In the genomic region with DNA sequence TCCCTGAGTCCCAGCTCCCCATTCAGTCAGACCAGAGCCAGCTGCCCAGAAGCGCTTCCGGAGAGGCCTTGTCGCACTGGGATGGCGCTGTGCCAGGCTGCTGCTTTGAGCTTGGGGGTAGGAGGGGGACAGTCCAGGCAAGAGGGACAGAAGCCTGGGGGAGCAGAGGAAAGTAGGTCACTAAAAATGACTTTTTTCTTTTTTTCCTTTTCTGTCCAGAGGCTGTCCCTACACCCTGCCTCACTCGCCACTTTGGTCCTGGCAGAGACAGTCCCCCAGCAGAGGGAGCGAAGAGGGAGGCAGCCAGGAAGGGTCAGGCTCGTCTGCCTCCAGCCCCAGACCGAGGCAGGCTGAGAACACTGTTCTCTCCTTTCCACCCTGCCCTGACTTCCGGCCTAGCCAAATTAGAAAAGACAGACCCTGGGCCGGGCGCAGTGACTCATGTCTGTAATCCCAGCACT, we compare ENCODE assay signal across 9 cellular contexts. TPM values are rescaled to one million over a fixed set of nuclear protein-coding genes. Genes with fewer than 3 reads are reported as not detected.
A peak's percentile ranks its signal among the peaks of the same experiment; 100 is the strongest.
DNase-seq lines count a peak whose midpoint lies in the region; ATAC-seq, FAIRE-seq and TF ChIP-seq lines count a peak whose summit lies in the region.
"Had no signal": no experiment of that assay in that cellular context is flagged by ENCODE, and none has a peak within 500 bp of the region (broad histone marks: within the 10 kb centered on the region; RNA-seq: fewer than 3 reads in every experiment).

No MANE protein-coding gene starts in this region.

- H3K4me2 ChIP-seq in HepG2 (ENCODE audit: low read depth, low read length), result no peak overlapping the region

- POLR2A ChIA-PET in HepG2 (lab: Yijun Ruan, JAX), result interaction anchor here (0.9 to 7.0 kb wide), 16 partner anchors 7 to 196 kb away, joined by 3 to 121 read pairs (median 5); a partner anchor contains a TSS
- POLR2A ChIA-PET in naive thymus-derived CD4-positive, alpha-beta T cell (lab: Charles Lee), result no interaction called here

- H3K79me2 ChIP-seq in HepG2 (ENCODE audit: insufficient read depth, low read length), result no peaks in the 10 kb centered on the region

- intact Hi-C loops in HepG2 (cut with micrococcal nuclease; ENCODE audit: unreplicated experiment), result no loop called here
- intact Hi-C loops in naive thymus-derived CD4-positive, alpha-beta T cell (cut with micrococcal nuclease), result no loop called here

- no peak for ATAC-seq in central memory CD8-positive, alpha-beta T cell (replicated peaks; ENCODE audit: extremely low read depth, poor library complexity, severe bottlenecking)
- 0 out of 3 replicates have a peak, but pooled peaks have one; percentile 4 for ATAC-seq in HepG2
- no peak for ATAC-seq in GM19463 (IDR thresholded peaks at IDR 0.05; ENCODE audit: unreplicated experiment)
- ATAC-seq in naive thymus-derived CD4-positive, alpha-beta T cell, result no peak

- H3K4me3 ChIP-seq in HUES48 (ENCODE audit: low read depth, low read length) (no peak overlapping the region), HepG2 (replicated peaks in 1 of 3; ENCODE audit: insufficient read depth in 1 of 3, low read depth in 2 of 3, low read length in 3 of 3) (no peak overlapping the region)
- H3K4me3 ChIP-seq in naive thymus-derived CD4-positive, alpha-beta T cell (ENCODE audit: low read length), result no peak overlapping the region

- no peak for TF ChIP-seq POLR2A in HepG2 (IDR thresholded peaks at IDR 0.05; ENCODE audit: insufficient read depth in 1 of 2, low read depth in 2 of 2, low read length in 2 of 2)

- 97% methylated on average over 11 of the region's 11 CpGs for WGBS in HepG2 (ENCODE audit: low lambda C conversion rate)

- no peak for TF ChIP-seq RAD21 in HepG2 (CRISPR knock-in tag; IDR thresholded peaks at IDR 0.05)

- H3K9me3 ChIP-seq in HUES48 (ENCODE audit: control insufficient read depth, insufficient read depth, low read length), result no peaks in the 10 kb centered on the region
- no peaks in the 10 kb centered on the region for H3K9me3 ChIP-seq in HepG2 (ENCODE audit: low read length)
- no peaks in the 10 kb centered on the region for H3K9me3 ChIP-seq in naive thymus-derived CD4-positive, alpha-beta T cell (ENCODE audit: control insufficient read depth in 2 of 3, low read length in 3 of 3)

- no peaks in the 10 kb centered on the region for H3K27me3 ChIP-seq in HUES48 (ENCODE audit: control insufficient read depth, insufficient read depth, low read length)
- H3K27me3 ChIP-seq in HepG2 (ENCODE audit: control insufficient read depth in 1 of 2, insufficient read depth in 2 of 2, low read length in 2 of 2), result no peaks in the 10 kb centered on the region
- H3K27me3 ChIP-seq in naive thymus-derived CD4-positive, alpha-beta T cell (ENCODE audit: control insufficient read depth in 2 of 2, insufficient read depth in 2 of 2, low read length in 2 of 2), result no peaks in the 10 kb centered on the region

- H3K36me3 ChIP-seq in HUES48 (ENCODE audit: control insufficient read depth, insufficient read depth, low read length), result no peaks in the 10 kb centered on the region
- H3K36me3 ChIP-seq in HepG2 (replicated peaks in 1 of 2; ENCODE audit: control insufficient read depth in 1 of 2, insufficient read depth in 2 of 2, low read length in 2 of 2), result no peaks in the 10 kb centered on the region; a peak in 2 of 5 replicates
- peaks cover 0 to 33% (median 0%) of the 10 kb centered on the region in 3 experiments for H3K36me3 ChIP-seq in naive thymus-derived CD4-positive, alpha-beta T cell (ENCODE audit: control insufficient read depth in 2 of 3, insufficient read depth in 3 of 3, low read length in 3 of 3)

- no TSS peak for BruUV-seq in HepG2 (replicated peaks; lab: Mats Ljungman, UMichigan)

- no peak for DNase-seq in central memory CD8-positive, alpha-beta T cell (ENCODE audit: low spot score in 2 of 2)
- DNase-seq in HepG2 (ENCODE audit: low spot score) (no peak), NCI-H1930 (lab: John Stamatoyannopoulos, UW) (no peak), NCI-H2107 treated with DMSO at 0.1 percent for 48 hours (lab: John Stamatoyannopoulos, UW; ENCODE audit: unreplicated experiment) (no peak)
- DNase-seq in naive thymus-derived CD4-positive, alpha-beta T cell, result no peak
- DNase-seq: NCI-H146 had no signal

- no peaks in the 10 kb centered on the region for H4K20me1 ChIP-seq in HepG2 (ENCODE audit: insufficient read depth, low read length)

- TF ChIP-seq EP300 in HepG2 (IDR thresholded peaks at IDR 0.05; ENCODE audit: low read depth in 2 of 2, low read length in 2 of 2), result no peak
- TF ChIP-seq EP300 in HepG2 (CRISPR knock-in tag; IDR thresholded peaks at IDR 0.05; ENCODE audit: borderline replicate concordance), result no peak

- H3K27me3 Mint-ChIP-seq in central memory CD8-positive, alpha-beta T cell, result no peaks in the 10 kb centered on the region
- H3K27me3 Mint-ChIP-seq in naive thymus-derived CD4-positive, alpha-beta T cell, result no peaks in the 10 kb centered on the region

- FAIRE-seq in HepG2 (lab: Jason Lieb, UNC), result no peak

- CTCF ChIA-PET in HepG2 (lab: Yijun Ruan, JAX; ENCODE audit: low intra/inter-chr PET ratio, low total read pairs), result no interaction called here
- CTCF ChIA-PET in naive thymus-derived CD4-positive, alpha-beta T cell (lab: Charles Lee), result interaction anchor here (0.6 kb wide), 1 partner anchor 12 kb away, joined by 3 read pairs; no protein-coding TSS in a partner anchor

- TF ChIP-seq CTCF in HepG2 (CRISPR knock-in tag; IDR thresholded peaks at IDR 0.05), result no peak

- peaks cover 41% of the 10 kb centered on the region for H3K4me1 ChIP-seq in HUES48 (ENCODE audit: control insufficient read depth, insufficient read depth, low read length)
- peaks cover 86% of the 10 kb centered on the region for H3K4me1 ChIP-seq in HepG2 (ENCODE audit: insufficient read depth, low read length)
- peaks cover 0 to 10% of the 10 kb centered on the region in 2 donors for H3K4me1 ChIP-seq in naive thymus-derived CD4-positive, alpha-beta T cell (ENCODE audit: control insufficient read depth in 2 of 2, insufficient read depth in 2 of 2, low read length in 2 of 2)

- H3K27ac ChIP-seq in HUES48 (ENCODE audit: low read depth, low read length) (peak overlapping the region; percentile 99), HepG2 (ENCODE audit: extremely low read length, insufficient read depth, low read length) (peak overlapping the region; percentile 54), temporal lobe (ENCODE audit: low read depth, low read length) (peak overlapping the region; percentile 84)
- no peak overlapping the region for H3K27ac ChIP-seq in naive thymus-derived CD4-positive, alpha-beta T cell (ENCODE audit: low read depth, low read length)

- no peak overlapping the region for H2AFZ ChIP-seq in HepG2 (ENCODE audit: low read length)

- in situ Hi-C loops in HepG2 (cut with HindIII; ENCODE audit: extremely low pct_ligation_motif_present, low pct_unique_long_range_greater_than_20kb), result no loop called here

- peaks cover 14% of the 10 kb centered on the region for H3K4me1 Mint-ChIP-seq in central memory CD8-positive, alpha-beta T cell
- peaks cover 13 to 21% (median 14%) of the 10 kb centered on the region in 7 donors for H3K4me1 Mint-ChIP-seq in naive thymus-derived CD4-positive, alpha-beta T cell

- no peaks in the 10 kb centered on the region for H3K9me3 Mint-ChIP-seq in central memory CD8-positive, alpha-beta T cell
- peaks cover 0 to 1% (median 0%) of the 10 kb centered on the region in 11 donors for H3K9me3 Mint-ChIP-seq in naive thymus-derived CD4-positive, alpha-beta T cell

- peak overlapping the region; percentile 10 for H3K27ac Mint-ChIP-seq in central memory CD8-positive, alpha-beta T cell (ENCODE audit: low read depth)
- H3K27ac Mint-ChIP-seq in naive thymus-derived CD4-positive, alpha-beta T cell, result peak overlapping the region in 3 of 9 donors; percentile 14 to 67 (median 21)

- no peak overlapping the region for H3K4me3 Mint-ChIP-seq in central memory CD8-positive, alpha-beta T cell
- H3K4me3 Mint-ChIP-seq in naive thymus-derived CD4-positive, alpha-beta T cell, result no peak overlapping the region

- H3K9ac ChIP-seq in HUES48 (ENCODE audit: low read depth, low read length) (peak overlapping the region; percentile 42; the same call in 1 of the 2 replicates), HepG2 (ENCODE audit: insufficient read depth, low read depth, low read length) (no peak overlapping the region)

- H3K36me3 Mint-ChIP-seq in central memory CD8-positive, alpha-beta T cell (ENCODE audit: insufficient read depth), result peaks cover 6% of the 10 kb centered on the region
- H3K36me3 Mint-ChIP-seq in naive thymus-derived CD4-positive, alpha-beta T cell, result peaks cover 0 to 8% (median 0%) of the 10 kb centered on the region in 5 donors

TF ChIP-seq in HepG2, 621 proteins besides CTCF, POLR2A, EP300 and RAD21:
- TF ChIP-seq SRSF1 (optimal IDR thresholded peaks at IDR 0.05; ENCODE audit: low read depth, low read length) (peak; percentile 10), MAF1 (CRISPR knock-in tag; IDR thresholded peaks at IDR 0.05; ENCODE audit: borderline replicate concordance) (no peak)
TF ChIP-seq in HepG2: peak in this region for 1.

RNA-seq across cellular contexts. Expression of a gene that starts 15.8 kb away (rescaled TPM):
- total RNA-seq in HepG2 (2016; rRNA removed; fragmentation: Illumina TruSeq; extraction: Trizol), result 38.9 and 39.8 TPM in 2 replicates
- total RNA-seq in HepG2 (2016; cell fraction: cytosol; rRNA removed; fragmentation: Illumina TruSeq; extraction: Trizol; ENCODE audit: low read depth), result 13.4 and 13.6 TPM in 2 replicates
- 33.2 and 39.7 TPM in 2 replicates for total RNA-seq in HepG2 (2016; cell fraction: insoluble cytoplasmic fraction; rRNA removed; fragmentation: Illumina TruSeq; extraction: Trizol)
- total RNA-seq in HepG2 (2016; cell fraction: membrane; rRNA removed; fragmentation: Illumina TruSeq; extraction: Trizol), result 49.9 and 53.6 TPM in 2 replicates
- 21.9 and 30.8 TPM in 2 replicates for total RNA-seq in HepG2 (2016; cell fraction: nucleus; rRNA removed; fragmentation: Illumina TruSeq; extraction: Trizol)
- 66.5 and 84.1 TPM in 2 replicates for polyA plus RNA-seq in HepG2 (2011; rRNA removed)
- polyA plus RNA-seq in HepG2 (2011; cell fraction: cytosol; rRNA removed), result 62.9 and 70.1 TPM in 2 replicates
- 86.9 and 92.0 TPM in 2 replicates for polyA plus RNA-seq in HepG2 (2011; cell fraction: nucleus; rRNA removed)
- polyA plus RNA-seq in HepG2 (2012), result 98.0 and 117 TPM in 2 replicates
- polyA plus RNA-seq in HepG2 (2016; cell fraction: cytosol; fragmentation: Illumina TruSeq; extraction: Trizol; ENCODE audit: low read depth), result 18.4 and 21.2 TPM in 2 replicates
- polyA plus RNA-seq in HepG2 (2016; cell fraction: insoluble cytoplasmic fraction; fragmentation: Illumina TruSeq; extraction: Trizol; ENCODE audit: low read depth), result 51.6 and 70.7 TPM in 2 replicates
- polyA plus RNA-seq in HepG2 (2016; cell fraction: membrane; fragmentation: Illumina TruSeq; extraction: Trizol; ENCODE audit: low read depth), result 57.9 and 63.0 TPM in 2 replicates
- polyA plus RNA-seq in HepG2 (2016; cell fraction: nucleus; fragmentation: Illumina TruSeq; extraction: Trizol; ENCODE audit: insufficient read depth, low read depth), result 63.9 and 73.5 TPM in 2 replicates
- 23.8 and 82.1 TPM in 2 replicates for polyA minus RNA-seq in HepG2 (2011; rRNA and poly(A)+ RNA removed; ENCODE audit: low replicate concordance)
- polyA minus RNA-seq in HepG2 (2011; cell fraction: cytosol; rRNA and poly(A)+ RNA removed), result 41.1 and 48.2 TPM in 2 replicates
- polyA minus RNA-seq in HepG2 (2011; cell fraction: nucleus; rRNA and poly(A)+ RNA removed), result 36.6 and 46.0 TPM in 2 replicates
- 27.0 TPM for total RNA-seq in temporal lobe
- 10 to 100 TPM; 55.2 to 88.7 (median 59.1) TPM for total RNA-seq in naive thymus-derived CD4-positive, alpha-beta T cell
- polyA plus RNA-seq in naive thymus-derived CD4-positive, alpha-beta T cell, result 10 to 100 TPM; 23.9 to 50.5 TPM
